Comparison of ENCODE assay signal across 18 cellular contexts in the genomic region with DNA sequence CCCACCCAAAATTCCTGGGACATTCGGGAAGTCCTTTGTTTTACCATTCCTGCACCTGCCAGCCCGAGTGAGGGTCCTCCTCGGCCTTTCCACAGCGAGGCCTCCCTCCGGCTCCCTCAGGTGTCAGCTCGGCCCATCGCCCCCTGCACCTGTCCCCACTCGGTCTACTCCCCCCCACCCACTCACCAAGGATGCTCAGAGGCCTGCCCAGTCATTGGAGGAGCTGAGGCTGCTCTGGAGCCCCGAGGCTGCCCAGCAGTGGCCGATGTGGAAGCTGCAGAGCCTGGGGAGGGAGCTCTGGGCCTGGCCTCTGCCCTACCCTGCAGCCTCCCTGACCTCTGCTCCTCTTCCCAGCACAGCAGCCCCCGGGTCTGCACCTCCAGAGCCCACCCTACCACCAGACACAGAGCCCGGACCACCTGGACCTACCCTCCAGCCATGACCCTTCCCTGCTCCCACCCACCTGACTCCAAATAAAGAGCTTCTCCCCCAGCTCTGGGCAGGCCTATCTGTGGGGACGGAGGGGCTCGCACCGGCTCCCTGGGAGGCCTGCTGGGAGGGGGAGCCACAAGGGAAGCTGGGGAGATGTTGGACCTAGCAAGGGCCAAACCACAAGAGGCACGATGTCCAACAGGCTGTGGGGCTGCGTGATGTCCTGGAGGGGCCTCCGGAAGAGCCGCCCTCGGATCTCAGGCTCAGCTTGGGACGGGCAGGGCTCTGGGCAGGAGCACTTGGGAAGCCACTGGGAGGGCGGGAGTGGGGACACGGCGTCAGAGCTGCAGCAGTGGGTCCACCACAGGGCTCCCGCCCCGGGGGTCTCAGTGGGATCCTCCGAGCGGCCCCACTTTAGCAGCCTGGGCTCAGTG. TPM values are rescaled to one million over a fixed set of nuclear protein-coding genes. Genes with fewer than 3 reads are reported as not detected.
"Had no signal": no experiment of that assay in that cellular context is flagged by ENCODE, and none has a peak within 500 bp of the region (broad histone marks: within the 10 kb centered on the region; RNA-seq: fewer than 3 reads in every experiment).

No MANE protein-coding gene starts in this region.

RNA-seq across cellular contexts. Expression of a gene that starts 3.8 kb away (rescaled TPM):
- total RNA-seq: naive thymus-derived CD4-positive, alpha-beta T cell; natural killer cell; omental fat pad; osteocyte; pancreas; progenitor cell of endocrine pancreas; psoas muscle; renal cortical epithelial cell; right cardiac atrium; right lobe of liver; smooth muscle cell; transverse colon; ureter; vagina had no signal
- polyA plus RNA-seq: naive thymus-derived CD4-positive, alpha-beta T cell; neural cell; pancreas; psoas muscle; right cardiac atrium; spleen had no signal

RNA-seq across cellular contexts. Expression of a gene that starts 11.8 kb away (rescaled TPM):
- total RNA-seq: naive thymus-derived CD4-positive, alpha-beta T cell; natural killer cell; omental fat pad; osteocyte; pancreas; progenitor cell of endocrine pancreas; psoas muscle; renal cortical epithelial cell; right cardiac atrium; right lobe of liver; spleen; testis; transverse colon; ureter; vagina had no signal
- polyA plus RNA-seq: naive thymus-derived CD4-positive, alpha-beta T cell; neural cell; pancreas; psoas muscle; right cardiac atrium; smooth muscle cell; spleen had no signal

RNA-seq across cellular contexts. Expression of a gene that starts 28.5 kb away (rescaled TPM):
- total RNA-seq: naive thymus-derived CD4-positive, alpha-beta T cell; natural killer cell; omental fat pad; osteocyte; pancreas; progenitor cell of endocrine pancreas; renal cortical epithelial cell; right lobe of liver; spleen; suprapubic skin; testis; transverse colon; ureter; vagina had no signal
- polyA plus RNA-seq: naive thymus-derived CD4-positive, alpha-beta T cell; neural cell; pancreas; psoas muscle; right cardiac atrium had no signal
